Comparison of ENCODE assay signal across 17 cellular contexts in genomic region chr4:147975902-147976301, GRCh38.
DNase-seq lines count a peak whose midpoint lies in the region; ATAC-seq, FAIRE-seq and TF ChIP-seq lines count a peak whose summit lies in the region.
"Had no signal": no experiment of that assay in that cellular context is flagged by ENCODE, and none has a peak within 500 bp of the region (broad histone marks: within the 10 kb centered on the region; RNA-seq: fewer than 3 reads in every experiment).

No MANE protein-coding gene starts in this region.

- H3K36me3 ChIP-seq in astrocyte (ENCODE audit: insufficient read depth, low read length), result no peaks in the 10 kb centered on the region
- H3K36me3 ChIP-seq: colonic mucosa had no signal

- H4K20me1 ChIP-seq in astrocyte (ENCODE audit: insufficient read depth, low read length), result peaks cover 13% of the 10 kb centered on the region

- TF ChIP-seq CTCF in astrocyte (IDR thresholded peaks at IDR 0.05; ENCODE audit: insufficient read depth, low read depth, low read length), result no peak
- no peak for TF ChIP-seq CTCF in mesothelial cell of epicardium (IDR thresholded peaks at IDR 0.05; ENCODE audit: unreplicated experiment)

- no peak overlapping the region for H3K27ac ChIP-seq in astrocyte (ENCODE audit: low read depth, low read length)
- H3K27ac ChIP-seq: colonic mucosa, heart left ventricle had no signal

- no peaks in the 10 kb centered on the region for H3K9me3 ChIP-seq in astrocyte (ENCODE audit: insufficient read depth, low read depth, low read length)
- H3K9me3 ChIP-seq: colonic mucosa had no signal

- H3K27me3 ChIP-seq in astrocyte (ENCODE audit: insufficient read depth, low read length), result no peaks in the 10 kb centered on the region
- H3K27me3 ChIP-seq: colonic mucosa, heart left ventricle had no signal

- H3K4me1 Mint-ChIP-seq in astrocyte (ENCODE audit: low read depth, unreplicated experiment), result peaks cover 14% of the 10 kb centered on the region
- H3K4me1 Mint-ChIP-seq in mesothelial cell of epicardium, result peaks cover 12% of the 10 kb centered on the region

- no peak for FAIRE-seq in astrocyte (lab: Jason Lieb, UNC)
- FAIRE-seq: islet of Langerhans had no signal

- no peak overlapping the region for H2AFZ ChIP-seq in astrocyte (ENCODE audit: low read depth, low read length)

- H3K9ac ChIP-seq in astrocyte (ENCODE audit: low read length), result no peak overlapping the region

- intact Hi-C loops in left ventricle myocardium superior (cut with micrococcal nuclease), result no loop called here
- intact Hi-C loops in cardiac septum (cut with DNase I), result no loop called here

- H3K4me3 Mint-ChIP-seq in astrocyte (ENCODE audit: unreplicated experiment), result no peak overlapping the region
- no peak overlapping the region for H3K4me3 Mint-ChIP-seq in mesothelial cell of epicardium
- H3K4me3 Mint-ChIP-seq: CD8-positive, alpha-beta memory T cell had no signal

- H3K4me2 ChIP-seq in astrocyte (ENCODE audit: low read length), result no peak overlapping the region

- peaks cover 18% of the 10 kb centered on the region for H3K36me3 Mint-ChIP-seq in astrocyte (ENCODE audit: low read depth, unreplicated experiment)
- peaks cover 49% of the 10 kb centered on the region for H3K36me3 Mint-ChIP-seq in mesothelial cell of epicardium

- no peak for DNase-seq in left ventricle myocardium superior
- DNase-seq in cardiac septum (ENCODE audit: low spot score), result no peak
- peak; percentile 54 for DNase-seq in astrocyte (ENCODE audit: low read depth)
- peak; percentile 22 for DNase-seq in glomerular visceral epithelial cell (ENCODE audit: extremely low spot score)
- DNase-seq in NOMO-1 treated with dmso at 0.1 percent for 144 hours (lab: John Stamatoyannopoulos, UW; ENCODE audit: unreplicated experiment), result no peak
- DNase-seq in mesothelial cell of epicardium (ENCODE audit: low spot score in 2 of 2, unreplicated experiment in 2 of 2), result no peak
- no peak for DNase-seq in kidney glomerular epithelial cell (lab: John Stamatoyannopoulos, UW)
- DNase-seq: CD8-positive, alpha-beta memory T cell; colonic mucosa; DND-41; heart left ventricle; MM.1S; NCI-H187; stimulated activated CD4-positive, alpha-beta T cell treated with anti-CD3 and anti-CD28 coated beads, Interleukin-1b, Interleukin-23, amount 100 ng/mL, for 48 hours had no signal

- no peaks in the 10 kb centered on the region for H3K27me3 Mint-ChIP-seq in astrocyte (ENCODE audit: low read depth, unreplicated experiment)
- no peaks in the 10 kb centered on the region for H3K27me3 Mint-ChIP-seq in mesothelial cell of epicardium (ENCODE audit: low read depth)
- H3K27me3 Mint-ChIP-seq: CD8-positive, alpha-beta memory T cell had no signal

- H3K9me3 Mint-ChIP-seq in astrocyte (ENCODE audit: unreplicated experiment) (peaks cover 6% of the 10 kb centered on the region), mesothelial cell of epicardium (peaks cover 28% of the 10 kb centered on the region)

- no peak overlapping the region for H3K4me3 ChIP-seq in astrocyte (ENCODE audit: insufficient read depth, low read depth, low read length)
- H3K4me3 ChIP-seq: colonic mucosa, heart left ventricle had no signal

- no peaks in the 10 kb centered on the region for H3K79me2 ChIP-seq in astrocyte (ENCODE audit: insufficient read depth, low read length)

- no peak overlapping the region for H3K27ac Mint-ChIP-seq in astrocyte (ENCODE audit: unreplicated experiment)
- H3K27ac Mint-ChIP-seq in mesothelial cell of epicardium, result no peak overlapping the region

- ATAC-seq in left ventricle myocardium superior (peak; percentile 11), HG03342 (IDR thresholded peaks at IDR 0.05; ENCODE audit: unreplicated experiment) (no peak)
- ATAC-seq: activated CD4-positive, CD25-positive, alpha-beta regulatory T cell treated with anti-CD3 and anti-CD28 coated beads, Interleukin-2, amount 50 U/mL, for 24 hours had no signal

- no peaks in the 10 kb centered on the region for H3K4me1 ChIP-seq in astrocyte (ENCODE audit: insufficient read depth, low read length)
- H3K4me1 ChIP-seq: colonic mucosa had no signal

Comparison
In these comparisons a context has a peak if more than half of its experiments do, and no peak if none do; other contexts are left out.
1. DNase-seq: peak in astrocyte (single experiment) and glomerular visceral epithelial cell (single experiment); none in left ventricle myocardium superior (single experiment), cardiac septum (single experiment), NOMO-1 treated with dmso at 0.1 percent for 144 hours (single experiment), mesothelial cell of epicardium (0 of 2) and kidney glomerular epithelial cell (single experiment).